Comparison of ENCODE assay signal across 8 cellular contexts in genomic region chr11:61281581-61282250, GRCh38. TPM values are rescaled to one million over a fixed set of nuclear protein-coding genes. Genes with fewer than 3 reads are reported as not detected.
A peak's percentile ranks its signal among the peaks of the same experiment; 100 is the strongest.
DNase-seq lines count a peak whose midpoint lies in the region; ATAC-seq and TF ChIP-seq lines count a peak whose summit lies in the region.

No MANE protein-coding gene starts in this region.

- H3K9me3 ChIP-seq in right atrium auricular region = no peaks in the 10 kb centered on the region
- H3K9me3 ChIP-seq in iPS-18c (ENCODE audit: control insufficient read depth, insufficient read depth, low read length) = no peaks in the 10 kb centered on the region

- H3K36me3 ChIP-seq in right atrium auricular region = no peaks in the 10 kb centered on the region

- DNase-seq in Right ventricle myocardium superior (no peak), right atrium auricular region (ENCODE audit: low spot score) (no peak), posterior vena cava (ENCODE audit: low spot score) (no peak), NCI-H2107 treated with DMSO at 0.1 percent for 48 hours (lab: John Stamatoyannopoulos, UW; ENCODE audit: unreplicated experiment) (no peak)
- DNase-seq in activated T-cell treated with anti-CD3 and anti-CD28 coated beads, Interleukin-2, amount 50 U/mL, for 1 hour = peak; percentile 26
- DNase-seq in stimulated activated naive CD8-positive, alpha-beta T cell treated with anti-CD3 and anti-CD28 coated beads, Interleukin-15, amount 100 ng/mL, for 72 hours = no peak

- H3K4me3 Mint-ChIP-seq in stimulated activated naive CD8-positive, alpha-beta T cell treated with anti-CD3 and anti-CD28 coated beads, Interleukin-15, amount 100 ng/mL, for 72 hours = no peak overlapping the region

- peaks cover 0 to 7% of the 10 kb centered on the region in 2 donors for H3K4me1 ChIP-seq in right atrium auricular region

- H3K27me3 ChIP-seq in right atrium auricular region = no peaks in the 10 kb centered on the region

- H3K27ac Mint-ChIP-seq in stimulated activated naive CD8-positive, alpha-beta T cell treated with anti-CD3 and anti-CD28 coated beads, Interleukin-15, amount 100 ng/mL, for 72 hours = no peak overlapping the region

- no peaks in the 10 kb centered on the region for H3K9me3 Mint-ChIP-seq in stimulated activated naive CD8-positive, alpha-beta T cell treated with anti-CD3 and anti-CD28 coated beads, Interleukin-15, amount 100 ng/mL, for 72 hours

- ATAC-seq in Right ventricle myocardium superior (ENCODE audit: poor library complexity) (peak; percentile 81), HG03571 (IDR thresholded peaks at IDR 0.05; ENCODE audit: unreplicated experiment) (no peak)
- ATAC-seq in stimulated activated naive CD8-positive, alpha-beta T cell treated with anti-CD3 and anti-CD28 coated beads, Interleukin-15, amount 100 ng/mL, for 72 hours = peak; percentile 54

- intact Hi-C loops in Right ventricle myocardium superior (cut with DNase I) (no loop called here), posterior vena cava (cut with DNase I) (no loop called here)

- peaks cover 5% of the 10 kb centered on the region for H3K4me1 Mint-ChIP-seq in stimulated activated naive CD8-positive, alpha-beta T cell treated with anti-CD3 and anti-CD28 coated beads, Interleukin-15, amount 100 ng/mL, for 72 hours

- TF ChIP-seq CTCF in right atrium auricular region (IDR thresholded peaks at IDR 0.05) = no peak

- no peak overlapping the region for H3K4me3 ChIP-seq in right atrium auricular region
- H3K4me3 ChIP-seq in iPS-18c (ENCODE audit: insufficient read depth, low read depth, low read length) = 0 out of 2 replicates have a peak overlapping the region, but pooled peaks have one; percentile 26

- H3K27me3 Mint-ChIP-seq in stimulated activated naive CD8-positive, alpha-beta T cell treated with anti-CD3 and anti-CD28 coated beads, Interleukin-15, amount 100 ng/mL, for 72 hours = no peaks in the 10 kb centered on the region

- no peak overlapping the region for H3K27ac ChIP-seq in right atrium auricular region

RNA-seq across cellular contexts. Expression of gene VWCE, which starts 13.4 kb away (rescaled TPM):
- total RNA-seq in Right ventricle myocardium superior = 0.73 TPM
- under 1 TPM; 0.48 to 0.94 TPM for total RNA-seq in right atrium auricular region
- total RNA-seq in posterior vena cava = 1 to 10 TPM; 1.6 to 2.9 TPM

RNA-seq across cellular contexts. Expression of gene PGA5, which starts 40.7 kb away (rescaled TPM):
- total RNA-seq in Right ventricle myocardium superior = not detected
- total RNA-seq in right atrium auricular region = under 1 TPM in 1 of 2 donors, not detected in 1; 0.48 TPM
- under 1 TPM; 0.42 to 0.71 TPM for total RNA-seq in posterior vena cava

RNA-seq across cellular contexts. Expression of gene DDB1, which starts 51.2 kb away (rescaled TPM):
- 111 TPM for total RNA-seq in Right ventricle myocardium superior
- 100 to 1,000 TPM; 118 to 133 TPM for total RNA-seq in right atrium auricular region
- total RNA-seq in posterior vena cava = 100 to 1,000 TPM; 142 to 151 TPM

RNA-seq across cellular contexts. Expression of gene TKFC, which starts 51.3 kb away (rescaled TPM):
- 12.9 TPM for total RNA-seq in Right ventricle myocardium superior
- 10 to 100 TPM in 1 of 2 donors, 1 to 10 TPM in 1; 9.7 to 11.3 TPM for total RNA-seq in right atrium auricular region
- 10 to 100 TPM; 15.2 to 24.6 TPM for total RNA-seq in posterior vena cava

RNA-seq across cellular contexts. Expression of gene PGA4, which starts 59.6 kb away (rescaled TPM):
- total RNA-seq in Right ventricle myocardium superior (0.83 TPM), right atrium auricular region (under 1 TPM in 1 of 2 donors, not detected in 1; 0.56 TPM), posterior vena cava (1 to 10 TPM; 1.1 to 3.7 TPM)
